20 cellular contexts compared by ENCODE assay signal in genomic region chr22:42664976-42665831, GRCh38. TPM values are rescaled to one million over a fixed set of nuclear protein-coding genes. Genes with fewer than 3 reads are reported as not detected.
A peak's percentile ranks its signal among the peaks of the same experiment; 100 is the strongest.
DNase-seq lines count a peak whose midpoint lies in the region; ATAC-seq and TF ChIP-seq lines count a peak whose summit lies in the region.
"Had no signal": no experiment of that assay in that cellular context is flagged by ENCODE, and none has a peak within 500 bp of the region (broad histone marks: within the 10 kb centered on the region; RNA-seq: fewer than 3 reads in every experiment).

No MANE protein-coding gene starts in this region.

- TF ChIP-seq CTCF in GM12865 (IDR thresholded peaks at IDR 0.05; ENCODE audit: insufficient read depth, low read depth, low read length, missing control alignments), result no peak
- TF ChIP-seq CTCF in neural progenitor cell (IDR thresholded peaks at IDR 0.05), result no peak

- no peaks in the 10 kb centered on the region for H3F3A ChIP-seq in neural progenitor cell (ENCODE audit: low read depth)

- H3K4me3 ChIP-seq in GM12865 (ENCODE audit: low read depth, low read length), result no peak overlapping the region
- no peak overlapping the region for H3K4me3 ChIP-seq in neural progenitor cell
- H3K4me3 ChIP-seq: lung, thoracic aorta had no signal

- H3K9me3 ChIP-seq in neural progenitor cell (ENCODE audit: low read depth), result no peaks in the 10 kb centered on the region
- H3K9me3 ChIP-seq: thoracic aorta had no signal

- no peaks in the 10 kb centered on the region for H4K20me1 ChIP-seq in neural progenitor cell (ENCODE audit: low read depth)

- peaks cover 7% of the 10 kb centered on the region for H3K27me3 Mint-ChIP-seq in neural progenitor cell (ENCODE audit: insufficient read depth, low read depth)
- H3K27me3 Mint-ChIP-seq: activated CD8-positive, alpha-beta T cell treated with anti-CD3 and anti-CD28 coated beads for 36 hours; T-cell had no signal

- no peaks in the 10 kb centered on the region for H3K36me3 Mint-ChIP-seq in neural progenitor cell
- H3K36me3 Mint-ChIP-seq: activated naive CD8-positive, alpha-beta T cell treated with anti-CD3 and anti-CD28 coated beads, Interleukin-2, amount 10 ng/mL, durations not matched to agents 7 days and 5 days; natural killer cell treated with Interleukin-12 subunit alpha and Interleukin-12 subunit beta and Interleukin-15 and Interleukin-18, amount 100 ng/mL, for 72 hours; T-cell had no signal

- peaks cover 18% of the 10 kb centered on the region for H3K27me3 ChIP-seq in neural progenitor cell

- no peaks in the 10 kb centered on the region for H3K79me2 ChIP-seq in neural progenitor cell (ENCODE audit: low read depth)

- H3K9me3 Mint-ChIP-seq in neural progenitor cell, result no peaks in the 10 kb centered on the region
- H3K9me3 Mint-ChIP-seq: activated CD8-positive, alpha-beta T cell treated with anti-CD3 and anti-CD28 coated beads for 36 hours; activated naive CD8-positive, alpha-beta T cell treated with anti-CD3 and anti-CD28 coated beads, Interleukin-2, amount 10 ng/mL, durations not matched to agents 7 days and 5 days; natural killer cell treated with Interleukin-12 subunit alpha and Interleukin-12 subunit beta and Interleukin-15 and Interleukin-18, amount 100 ng/mL, for 72 hours; T-cell had no signal

- no peak overlapping the region for H2AFZ ChIP-seq in neural progenitor cell (replicated peaks)

- H3K36me3 ChIP-seq in neural progenitor cell, result no peaks in the 10 kb centered on the region
- H3K36me3 ChIP-seq: thoracic aorta had no signal

- H3K9ac ChIP-seq in neural progenitor cell, result no peak overlapping the region

- no peak overlapping the region for H3K27ac Mint-ChIP-seq in neural progenitor cell
- H3K27ac Mint-ChIP-seq: activated CD8-positive, alpha-beta T cell treated with anti-CD3 and anti-CD28 coated beads for 36 hours; activated naive CD8-positive, alpha-beta T cell treated with anti-CD3 and anti-CD28 coated beads, Interleukin-2, amount 10 ng/mL, durations not matched to agents 7 days and 5 days; natural killer cell treated with Interleukin-12 subunit alpha and Interleukin-12 subunit beta and Interleukin-15 and Interleukin-18, amount 100 ng/mL, for 72 hours; T-cell had no signal

- DNase-seq in GM12865 (ENCODE audit: low read depth), result peak; percentile 86
- DNase-seq in NAMALWA (ENCODE audit: low spot score), result peak; percentile 21
- no peak for DNase-seq in neural progenitor cell (ENCODE audit: low spot score)
- DNase-seq in stimulated activated CD4-positive, alpha-beta T cell treated with anti-CD3 and anti-CD28 coated beads, Interleukin-15, amount 100 ng/mL, for 24 hours, result no peak
- DNase-seq in NCI-H1105 (lab: John Stamatoyannopoulos, UW), result no peak
- DNase-seq: activated CD8-positive, alpha-beta T cell treated with anti-CD3 and anti-CD28 coated beads for 36 hours; activated naive CD8-positive, alpha-beta T cell treated with anti-CD3 and anti-CD28 coated beads, Interleukin-2, amount 10 ng/mL, durations not matched to agents 7 days and 5 days; activated T-cell treated with anti-CD3 and anti-CD28 coated beads, Interleukin-2, amount 50 U/mL, for 48 hours; dermis blood vessel endothelial cell; NCI-H2029 treated with DMSO at 0.1 percent for 48 hours; NCI-H748 treated with DMSO at 0.1 percent for 48 hours; T-cell had no signal

- no peak overlapping the region for H3K27ac ChIP-seq in neural progenitor cell
- H3K27ac ChIP-seq: thoracic aorta had no signal

- no peaks in the 10 kb centered on the region for H3K4me1 ChIP-seq in neural progenitor cell

- ATAC-seq in GM19397 (IDR thresholded peaks at IDR 0.05; ENCODE audit: unreplicated experiment), result peak; percentile 50
- no peak for ATAC-seq in HG02938 (IDR thresholded peaks at IDR 0.05; ENCODE audit: unreplicated experiment)
- ATAC-seq in GM21390 (IDR thresholded peaks at IDR 0.05; ENCODE audit: unreplicated experiment), result no peak
- ATAC-seq: activated CD8-positive, alpha-beta T cell treated with anti-CD3 and anti-CD28 coated beads for 36 hours; HCT116; T-cell had no signal

- H3K4me3 Mint-ChIP-seq in neural progenitor cell, result peak overlapping the region; percentile 30
- H3K4me3 Mint-ChIP-seq: activated CD8-positive, alpha-beta T cell treated with anti-CD3 and anti-CD28 coated beads for 36 hours; activated naive CD8-positive, alpha-beta T cell treated with anti-CD3 and anti-CD28 coated beads, Interleukin-2, amount 10 ng/mL, durations not matched to agents 7 days and 5 days; natural killer cell treated with Interleukin-12 subunit alpha and Interleukin-12 subunit beta and Interleukin-15 and Interleukin-18, amount 100 ng/mL, for 72 hours; T-cell had no signal

- no peaks in the 10 kb centered on the region for H3K4me1 Mint-ChIP-seq in neural progenitor cell

- no peak overlapping the region for H3K4me2 ChIP-seq in neural progenitor cell

RNA-seq across cellular contexts. Expression of gene CYB5R3, which starts 16.0 kb away (rescaled TPM):
- 21.6 and 61.5 TPM in 2 replicates for total RNA-seq in neural progenitor cell (ENCODE audit: low replicate concordance)

RNA-seq across cellular contexts. Expression of gene ATP5MGL, which starts 24.8 kb away (rescaled TPM):
- total RNA-seq in neural progenitor cell (ENCODE audit: low replicate concordance), result 0.34 TPM in 1 of 2 replicates, not detected in the other
- total RNA-seq: dermis blood vessel endothelial cell, RPMI7951, thoracic aorta had no signal

RNA-seq across cellular contexts. Expression of gene POLDIP3, which starts 50.5 kb away (rescaled TPM):
- total RNA-seq in neural progenitor cell (ENCODE audit: low replicate concordance), result 37.8 and 67.2 TPM in 2 replicates

RNA-seq across cellular contexts. Expression of gene A4GALT, which starts 55.5 kb away (rescaled TPM):
- total RNA-seq in neural progenitor cell (ENCODE audit: low replicate concordance), result 2.6 and 17.7 TPM in 2 replicates
- total RNA-seq: activated naive CD8-positive, alpha-beta T cell treated with anti-CD3 and anti-CD28 coated beads, Interleukin-2, amount 10 ng/mL, durations not matched to agents 7 days and 5 days had no signal

Comparison
In these comparisons a context has a peak if more than half of its experiments do, and no peak if none do; other contexts are left out.
1. DNase-seq: peak in GM12865 (single experiment) and NAMALWA (single experiment); none in neural progenitor cell (single experiment), stimulated activated CD4-positive, alpha-beta T cell treated with anti-CD3 and anti-CD28 coated beads, Interleukin-15, amount 100 ng/mL, for 24 hours (single experiment) and NCI-H1105 (single experiment).